Comparison of ENCODE assay signal across 17 cellular contexts in the genomic region with DNA sequence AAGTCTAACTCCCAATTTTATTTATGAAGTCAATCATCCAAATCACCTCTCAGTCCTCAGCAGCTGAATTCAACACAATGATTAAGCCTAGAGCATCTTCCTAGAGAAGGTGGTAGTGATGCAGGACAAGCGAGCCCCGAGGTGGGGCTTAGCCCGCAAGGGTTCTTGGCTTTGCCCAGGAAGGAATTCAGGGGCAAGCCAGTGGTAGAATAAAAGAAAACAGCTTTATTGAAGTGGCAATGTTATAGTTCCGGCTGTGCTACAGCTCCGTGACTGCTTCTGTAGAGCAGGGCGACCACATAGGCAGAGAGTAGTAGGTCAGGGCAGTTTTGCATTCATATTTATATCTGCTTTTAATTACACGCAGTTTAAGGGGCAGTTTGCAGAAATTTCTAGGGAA. TPM values are rescaled to one million over a fixed set of nuclear protein-coding genes. Genes with fewer than 3 reads are reported as not detected.
DNase-seq lines count a peak whose midpoint lies in the region; ATAC-seq and TF ChIP-seq lines count a peak whose summit lies in the region.
"Had no signal": no experiment of that assay in that cellular context is flagged by ENCODE, and none has a peak within 500 bp of the region (broad histone marks: within the 10 kb centered on the region; RNA-seq: fewer than 3 reads in every experiment).

No MANE protein-coding gene starts in this region.

- peaks cover 72% of the 10 kb centered on the region for H3K4me1 Mint-ChIP-seq in activated B cell treated with CpG ODN at 0.5 μM for 24 hours
- H3K4me1 Mint-ChIP-seq in effector memory CD8-positive, alpha-beta T cell (ENCODE audit: low read depth in 2 of 2), result peaks cover 15 to 35% of the 10 kb centered on the region in 2 donors
- peaks cover 96% of the 10 kb centered on the region for H3K4me1 Mint-ChIP-seq in stimulated activated naive CD8-positive, alpha-beta T cell treated with anti-CD3 and anti-CD28 coated beads, Interleukin-15, Interleukin-2, amounts not matched to agents 100 ng/mL and 50 ng/mL, for 24 hours (ENCODE audit: low read depth)

- peak overlapping the region; percentile 74 for H3K4me3 Mint-ChIP-seq in activated B cell treated with CpG ODN at 0.5 μM for 24 hours
- H3K4me3 Mint-ChIP-seq in effector memory CD8-positive, alpha-beta T cell, result no peak overlapping the region
- peak overlapping the region; percentile 71 for H3K4me3 Mint-ChIP-seq in stimulated activated naive CD8-positive, alpha-beta T cell treated with anti-CD3 and anti-CD28 coated beads, Interleukin-15, Interleukin-2, amounts not matched to agents 100 ng/mL and 50 ng/mL, for 24 hours

- POLR2A ChIA-PET in activated B cell treated with CpG ODN at 0.5 μM for 24 hours (lab: Charles Lee), result interaction anchor here (0.7 to 3.0 kb wide), 5 partner anchors 9 to 304 kb away, joined by 3 to 14 read pairs (median 3); no protein-coding TSS in a partner anchor

- H3K27ac Mint-ChIP-seq in activated B cell treated with CpG ODN at 0.5 μM for 24 hours, result peak overlapping the region; percentile 92
- H3K27ac Mint-ChIP-seq in effector memory CD8-positive, alpha-beta T cell, result no peak overlapping the region
- H3K27ac Mint-ChIP-seq in stimulated activated naive CD8-positive, alpha-beta T cell treated with anti-CD3 and anti-CD28 coated beads, Interleukin-15, Interleukin-2, amounts not matched to agents 100 ng/mL and 50 ng/mL, for 24 hours, result peak overlapping the region; percentile 96

- H3K36me3 Mint-ChIP-seq in activated B cell treated with CpG ODN at 0.5 μM for 24 hours (ENCODE audit: low read depth), result peaks cover 82% of the 10 kb centered on the region
- H3K36me3 Mint-ChIP-seq in effector memory CD8-positive, alpha-beta T cell (ENCODE audit: insufficient read depth), result no peaks in the 10 kb centered on the region
- peaks cover 98% of the 10 kb centered on the region for H3K36me3 Mint-ChIP-seq in stimulated activated naive CD8-positive, alpha-beta T cell treated with anti-CD3 and anti-CD28 coated beads, Interleukin-15, Interleukin-2, amounts not matched to agents 100 ng/mL and 50 ng/mL, for 24 hours (ENCODE audit: low read depth)

- no peaks in the 10 kb centered on the region for H3K9me3 Mint-ChIP-seq in activated B cell treated with CpG ODN at 0.5 μM for 24 hours
- H3K9me3 Mint-ChIP-seq in effector memory CD8-positive, alpha-beta T cell, result no peaks in the 10 kb centered on the region
- no peaks in the 10 kb centered on the region for H3K9me3 Mint-ChIP-seq in stimulated activated naive CD8-positive, alpha-beta T cell treated with anti-CD3 and anti-CD28 coated beads, Interleukin-15, Interleukin-2, amounts not matched to agents 100 ng/mL and 50 ng/mL, for 24 hours

- peak; percentile 38 for DNase-seq in cardiac septum (ENCODE audit: low spot score)
- no peak for DNase-seq in left ventricle myocardium superior
- DNase-seq in activated B cell treated with CpG ODN at 0.5 μM for 24 hours, result no peak
- no peak for DNase-seq in effector memory CD8-positive, alpha-beta T cell
- no peak for DNase-seq in SKM-1 (lab: John Stamatoyannopoulos, UW; ENCODE audit: unreplicated experiment)
- DNase-seq: activated CD4-positive, alpha-beta T cell treated with anti-CD3 and anti-CD28 coated beads for 48 hours; AML-193; caudate nucleus; Kasumi-1; kidney glomerular epithelial cell; midbrain; nucleus accumbens; right lobe of liver had no signal

- no peak for ATAC-seq in left ventricle myocardium superior
- ATAC-seq in activated B cell treated with CpG ODN at 0.5 μM for 24 hours (ENCODE audit: low read depth), result peak; percentile 49
- peak; percentile 68 for ATAC-seq in effector memory CD8-positive, alpha-beta T cell (replicated peaks)
- ATAC-seq in GM18907 (IDR thresholded peaks at IDR 0.05; ENCODE audit: unreplicated experiment), result no peak
- ATAC-seq in HG03097 (IDR thresholded peaks at IDR 0.05; ENCODE audit: low FRiP score, unreplicated experiment), result no peak
- ATAC-seq: right lobe of liver had no signal

- no peaks in the 10 kb centered on the region for H3K27me3 Mint-ChIP-seq in activated B cell treated with CpG ODN at 0.5 μM for 24 hours
- no peaks in the 10 kb centered on the region for H3K27me3 Mint-ChIP-seq in effector memory CD8-positive, alpha-beta T cell
- no peaks in the 10 kb centered on the region for H3K27me3 Mint-ChIP-seq in stimulated activated naive CD8-positive, alpha-beta T cell treated with anti-CD3 and anti-CD28 coated beads, Interleukin-15, Interleukin-2, amounts not matched to agents 100 ng/mL and 50 ng/mL, for 24 hours

- CTCF ChIA-PET in activated B cell treated with CpG ODN at 0.5 μM for 24 hours (lab: Charles Lee), result interaction anchor here (0.7 to 1.7 kb wide), 3 partner anchors 29 to 43 kb away, joined by 3 to 7 read pairs (median 7); no protein-coding TSS in a partner anchor

- no peak for TF ChIP-seq CTCF in activated B cell treated with CpG ODN at 0.5 μM for 24 hours (IDR thresholded peaks at IDR 0.05)

- intact Hi-C loops in cardiac septum (cut with DNase I), result no loop called here
- intact Hi-C loops in left ventricle myocardium superior (cut with micrococcal nuclease), result no loop called here
- intact Hi-C loops in activated B cell treated with CpG ODN at 0.5 μM for 24 hours (cut with micrococcal nuclease), result no loop called here

RNA-seq across cellular contexts. Expression of a gene that starts 18.1 kb away (rescaled TPM):
- total RNA-seq in cardiac septum (0.73 TPM), left ventricle myocardium superior (1.5 TPM), activated B cell treated with CpG ODN at 0.5 μM for 24 hours (151 and 160 TPM in 2 replicates)
- total RNA-seq: hepatocyte had no signal

RNA-seq across cellular contexts. Expression of a gene that starts 44.8 kb away (rescaled TPM):
- total RNA-seq in cardiac septum (70.1 TPM), left ventricle myocardium superior (72.1 TPM), activated B cell treated with CpG ODN at 0.5 μM for 24 hours (207 and 209 TPM in 2 replicates)

Comparison
In these comparisons a context has a peak if more than half of its experiments do, and no peak if none do; other contexts are left out.
1. ATAC-seq: peak in activated B cell treated with CpG ODN at 0.5 μM for 24 hours (single experiment) and effector memory CD8-positive, alpha-beta T cell (single experiment); none in left ventricle myocardium superior (single experiment), GM18907 (single experiment) and HG03097 (single experiment).
2. H3K27ac Mint-ChIP-seq: peak in activated B cell treated with CpG ODN at 0.5 μM for 24 hours (single experiment) and stimulated activated naive CD8-positive, alpha-beta T cell treated with anti-CD3 and anti-CD28 coated beads, Interleukin-15, Interleukin-2, amounts not matched to agents 100 ng/mL and 50 ng/mL, for 24 hours (single experiment); none in effector memory CD8-positive, alpha-beta T cell (0 of 2).
3. H3K4me3 Mint-ChIP-seq: peak in activated B cell treated with CpG ODN at 0.5 μM for 24 hours (single experiment) and stimulated activated naive CD8-positive, alpha-beta T cell treated with anti-CD3 and anti-CD28 coated beads, Interleukin-15, Interleukin-2, amounts not matched to agents 100 ng/mL and 50 ng/mL, for 24 hours (single experiment); none in effector memory CD8-positive, alpha-beta T cell (0 of 2).
4. RNA of a gene that starts 18.1 kb away (total RNA-seq): 151 to 160 TPM in activated B cell treated with CpG ODN at 0.5 μM for 24 hours; 1.5 TPM in left ventricle myocardium superior (single experiment) and 0.73 TPM in cardiac septum (single experiment); every median in the first group is over 10 times any median in the second.